Comparison of ENCODE assay signal across 8 cellular contexts in genomic region chr17:1179635-1180433, GRCh38. TPM values are rescaled to one million over a fixed set of nuclear protein-coding genes. Genes with fewer than 3 reads are reported as not detected.
DNase-seq lines count a peak whose midpoint lies in the region; ATAC-seq and TF ChIP-seq lines count a peak whose summit lies in the region.

Gene ABR, minus strand, starts transcription at chr17:1179981. Its CDS starts 254 bp downstream, at chr17:1179727.

- H3K27ac ChIP-seq in SJCRH30 (no peak within 1 kb of the TSS), heart right ventricle (peak within 1 kb of the TSS in 9 of 10 donors; percentile 56 to 78 (median 66)), psoas muscle (no peak within 1 kb of the TSS)

- peaks cover 7% of the 10 kb centered on the region for H3K27me3 Mint-ChIP-seq in activated naive CD8-positive, alpha-beta T cell treated with anti-CD3 and anti-CD28 coated beads for 36 hours

- DNase-seq in GM10266 (ENCODE audit: extremely low spot score) = peak; percentile 83
- DNase-seq in SJCRH30 = no peak
- DNase-seq in activated naive CD8-positive, alpha-beta T cell treated with anti-CD3 and anti-CD28 coated beads for 36 hours = peak; percentile 59
- DNase-seq in heart right ventricle = peak; percentile 47 to 72
- DNase-seq in psoas muscle = peak; percentile 68 to 78
- no peak for DNase-seq in kidney glomerular epithelial cell (lab: John Stamatoyannopoulos, UW)

- TF ChIP-seq CTCF in GM10266 (IDR thresholded peaks at IDR 0.05; ENCODE audit: control insufficient read depth, insufficient read depth, low read depth, missing control alignments) (no peak), heart right ventricle (IDR thresholded peaks at IDR 0.05) (no peak), psoas muscle (IDR thresholded peaks at IDR 0.05) (no peak)

- H3K9me3 Mint-ChIP-seq in activated naive CD8-positive, alpha-beta T cell treated with anti-CD3 and anti-CD28 coated beads for 36 hours = no peaks in the 10 kb centered on the region

- no peaks in the 10 kb centered on the region for H3K36me3 ChIP-seq in SJCRH30
- peaks cover 0 to 6% (median 0%) of the 10 kb centered on the region in 9 donors for H3K36me3 ChIP-seq in heart right ventricle
- H3K36me3 ChIP-seq in psoas muscle (ENCODE audit: insufficient read depth in 1 of 2, low read depth in 1 of 2) = no peaks in the 10 kb centered on the region

- H3K4me1 ChIP-seq in SJCRH30 (0 out of 2 replicates have a peak, but pooled peaks cover 5% of the 10 kb centered on the region), heart right ventricle (peaks cover 23 to 93% (median 72%) of the 10 kb centered on the region in 9 donors), psoas muscle (no peaks in the 10 kb centered on the region)

- H3K36me3 Mint-ChIP-seq in activated naive CD8-positive, alpha-beta T cell treated with anti-CD3 and anti-CD28 coated beads for 36 hours = no peaks in the 10 kb centered on the region

- H3K9me3 ChIP-seq in SJCRH30 (replicated peaks) = no peaks in the 10 kb centered on the region
- no peaks in the 10 kb centered on the region for H3K9me3 ChIP-seq in heart right ventricle
- H3K9me3 ChIP-seq in psoas muscle = no peaks in the 10 kb centered on the region

- H3K4me1 Mint-ChIP-seq in activated naive CD8-positive, alpha-beta T cell treated with anti-CD3 and anti-CD28 coated beads for 36 hours = peaks cover 7% of the 10 kb centered on the region

- WGBS in heart right ventricle, 2 donors = 1 to 2% methylated on average over 55 to 93 of the region's 100 CpGs
- 0 to 2% (median 1%) methylated on average over 22 to 97 of the region's 100 CpGs for WGBS in psoas muscle, 3 donors

- H3K4me3 ChIP-seq in SJCRH30 = peak within 1 kb of the TSS; percentile 42
- H3K4me3 ChIP-seq in heart right ventricle = peak within 1 kb of the TSS; percentile 61 to 92 (median 70)
- H3K4me3 ChIP-seq in psoas muscle = peak within 1 kb of the TSS; percentile 69

- ATAC-seq in heart right ventricle = peak; percentile 32 to 75 (median 55)
- ATAC-seq in psoas muscle = peak; percentile 45 to 67 (median 63)
- no peak for ATAC-seq in GM19351 (IDR thresholded peaks at IDR 0.05; ENCODE audit: unreplicated experiment)
- ATAC-seq in GM19452 (IDR thresholded peaks at IDR 0.05; ENCODE audit: unreplicated experiment) = no peak

- H3K27me3 ChIP-seq in SJCRH30 (no peaks in the 10 kb centered on the region), heart right ventricle (peaks cover 0 to 22% (median 0%) of the 10 kb centered on the region in 7 donors), psoas muscle (ENCODE audit: insufficient read depth in 3 of 3, low read length in 2 of 3) (peaks cover 0 to 46% (median 3%) of the 10 kb centered on the region in 3 donors)

- H3K27ac Mint-ChIP-seq in activated naive CD8-positive, alpha-beta T cell treated with anti-CD3 and anti-CD28 coated beads for 36 hours = no peak within 1 kb of the TSS

- intact Hi-C loops in heart right ventricle (cut with DNase I) (loop anchor here in 1 of 10 donors (10.0 kb wide), 1 partner anchor 125 kb away; no protein-coding TSS in a partner anchor), psoas muscle (cut with DNase I) (no loop called here)

- peak within 1 kb of the TSS; percentile 79 for H3K4me3 Mint-ChIP-seq in activated naive CD8-positive, alpha-beta T cell treated with anti-CD3 and anti-CD28 coated beads for 36 hours

RNA-seq across cellular contexts. Expression of gene ABR, which starts in this region (rescaled TPM):
- 5.6 and 7.0 TPM in 2 replicates for total RNA-seq in SJCRH30 (2014; rRNA removed; shearing (Covaris generic))
- total RNA-seq in activated naive CD8-positive, alpha-beta T cell treated with anti-CD3 and anti-CD28 coated beads for 36 hours = 10 to 100 TPM; 31.6 to 35.1 TPM
- 100 to 1,000 TPM; 118 to 173 (median 145) TPM for total RNA-seq in heart right ventricle
- 100 to 1,000 TPM in 1 of 2 donors, 10 to 100 TPM in 1; 49.1 to 120 TPM for polyA plus RNA-seq in heart right ventricle
- 10 to 100 TPM in 3 of 4 donors, 1 to 10 TPM in 1; 9.8 to 25.4 (median 16.2) TPM for total RNA-seq in psoas muscle
- polyA plus RNA-seq in psoas muscle = 1 to 10 TPM; 5.8 to 8.5 (median 8.1) TPM

Comparison
In these comparisons a context has a peak if more than half of its experiments do, and no peak if none do; other contexts are left out.
1. RNA of gene ABR (polyA plus RNA-seq): 49.1 to 120 TPM in heart right ventricle; 5.8 to 8.5 TPM in psoas muscle; every median in the first group is over 4 times any median in the second.
2. DNase-seq: peak in GM10266 (single experiment), activated naive CD8-positive, alpha-beta T cell treated with anti-CD3 and anti-CD28 coated beads for 36 hours (single experiment), heart right ventricle (2 of 2) and psoas muscle (2 of 2); none in SJCRH30 (0 of 2) and kidney glomerular epithelial cell (single experiment).
3. H3K27ac ChIP-seq: peak in heart right ventricle (9 of 10); none in SJCRH30 (single experiment) and psoas muscle (single experiment).
4. ATAC-seq: peak in heart right ventricle (8 of 8) and psoas muscle (4 of 4); none in GM19351 (single experiment) and GM19452 (single experiment).
5. Peak in every context shown above with its lines, with median percentiles within 50 percentile points of each other: H3K4me3 ChIP-seq.